Comparison of ENCODE assay signal across 29 cellular contexts in genomic region chr5:73957397-73958001, GRCh38.
DNase-seq lines count a peak whose midpoint lies in the region; ATAC-seq and TF ChIP-seq lines count a peak whose summit lies in the region.
"Had no signal": no experiment of that assay in that cellular context is flagged by ENCODE, and none has a peak within 500 bp of the region (broad histone marks: within the 10 kb centered on the region; RNA-seq: fewer than 3 reads in every experiment).

No MANE protein-coding gene starts in this region.

- no peak for TF ChIP-seq EP300 in ovary (IDR thresholded peaks at IDR 0.05)

- H3K27ac ChIP-seq in RWPE2 (ENCODE audit: poor library complexity, severe bottlenecking) (peak overlapping the region; percentile 41), ovary (no peak overlapping the region), smooth muscle cell (ENCODE audit: low read depth) (no peak overlapping the region)
- H3K27ac ChIP-seq: GM23248, left lung, neutrophil, psoas muscle, tibial artery, VCaP had no signal

- WGBS in ovary, 3 donors, result 25 to 37% (median 25%) methylated on average over 3 of the region's 3 CpGs
- WGBS in smooth muscle cell (ENCODE audit: low lambda C conversion rate), result 57% methylated on average over 3 of the region's 3 CpGs

- H3K79me2 ChIP-seq in smooth muscle cell (ENCODE audit: low read depth), result no peaks in the 10 kb centered on the region

- H3K4me3 ChIP-seq in RWPE2 (ENCODE audit: severe bottlenecking), result no peak overlapping the region
- no peak overlapping the region for H3K4me3 ChIP-seq in ovary
- no peak overlapping the region for H3K4me3 ChIP-seq in smooth muscle cell
- H3K4me3 ChIP-seq: GM23248, left lung, MG63, psoas muscle, tibial artery had no signal

- H3K9ac ChIP-seq in smooth muscle cell (ENCODE audit: low read depth), result no peak overlapping the region
- H3K9ac ChIP-seq: GM23248 had no signal

- no peaks in the 10 kb centered on the region for H3K9me3 ChIP-seq in RWPE2 (ENCODE audit: severe bottlenecking)
- no peaks in the 10 kb centered on the region for H3K9me3 ChIP-seq in ovary
- H3K9me3 ChIP-seq in smooth muscle cell (replicated peaks; ENCODE audit: low read depth), result no peaks in the 10 kb centered on the region
- H3K9me3 ChIP-seq: left lung, MG63, neutrophil, psoas muscle, tibial artery had no signal

- intact Hi-C loops in ovary (cut with DNase I), result no loop called here

- H3K36me3 ChIP-seq in RWPE2 (ENCODE audit: low read depth) (no peaks in the 10 kb centered on the region), ovary (no peaks in the 10 kb centered on the region), smooth muscle cell (ENCODE audit: low read depth) (no peaks in the 10 kb centered on the region)
- H3K36me3 ChIP-seq: left lung, MG63, neutrophil, tibial artery had no signal

- DNase-seq in HT1080 (ENCODE audit: low read depth), result peak; percentile 78
- peak; percentile 87 for DNase-seq in RWPE2 (ENCODE audit: low spot score)
- DNase-seq in ovary, result peak in 3 of 5 donors; percentile 42 to 58 (median 47)
- DNase-seq in smooth muscle cell (lab: John Stamatoyannopoulos, UW; ENCODE audit: unreplicated experiment), result no peak
- no peak for DNase-seq in occipital lobe (lab: John Stamatoyannopoulos, UW)
- DNase-seq in GOT3 (lab: John Stamatoyannopoulos, UW), result no peak
- DNase-seq: activated CD4-positive, alpha-beta T cell treated with anti-CD3 and anti-CD28 coated beads for 4 hours; activated CD8-positive, alpha-beta memory T cell treated with anti-CD3 and anti-CD28 coated beads for 24 hours; activated naive CD4-positive, alpha-beta T cell treated with anti-CD3 and anti-CD28 coated beads, Interleukin-2, amount 50 U/mL, for 16 hours; activated T-cell treated with anti-CD3 and anti-CD28 coated beads for 4 hours; DMS53; GM23248; HFFc6; KG1; left lung; MG63; NCI-H1417; NCI-H2081 treated with DMSO at 0.1 percent for 48 hours; NCI-H748 treated with DMSO at 0.1 percent for 48 hours; psoas muscle; SHP77 treated with DMSO at 0.1 percent for 48 hours; stimulated activated CD4-positive, alpha-beta T cell treated with anti-CD3 and anti-CD28 coated beads, Interleukin-4, amount 100 ng/mL, for 24 hours; SW 1271; T-helper 9 cell; tibial artery had no signal

- H3K27me3 ChIP-seq in RWPE2 (ENCODE audit: insufficient read depth, poor library complexity, severe bottlenecking) (no peaks in the 10 kb centered on the region), ovary (no peaks in the 10 kb centered on the region), smooth muscle cell (ENCODE audit: low read depth) (no peaks in the 10 kb centered on the region)
- H3K27me3 ChIP-seq: left lung, MG63, neutrophil, tibial artery had no signal

- H2AFZ ChIP-seq in smooth muscle cell (ENCODE audit: low read depth), result no peak overlapping the region
- H2AFZ ChIP-seq: GM23248 had no signal

- no peaks in the 10 kb centered on the region for H3F3A ChIP-seq in smooth muscle cell (ENCODE audit: low read depth)

- ATAC-seq in RWPE2 (ENCODE audit: low read depth), result peak; percentile 99
- peak; percentile 90 for ATAC-seq in esophagus mucosa
- ATAC-seq: left lung, Panc1, psoas muscle had no signal

- H3K4me2 ChIP-seq in smooth muscle cell, result no peak overlapping the region

- H3K4me1 ChIP-seq in RWPE2 (ENCODE audit: insufficient read depth, poor library complexity, severe bottlenecking) (peaks cover 12% of the 10 kb centered on the region), ovary (ENCODE audit: insufficient read depth) (peaks cover 23% of the 10 kb centered on the region), smooth muscle cell (ENCODE audit: low read depth) (no peaks in the 10 kb centered on the region)
- H3K4me1 ChIP-seq: left lung, psoas muscle had no signal

- TF ChIP-seq CTCF in RWPE2 (IDR thresholded peaks at IDR 0.05; ENCODE audit: poor library complexity, severe bottlenecking) (no peak), ovary (IDR thresholded peaks at IDR 0.05) (no peak), smooth muscle cell (IDR thresholded peaks at IDR 0.05; ENCODE audit: borderline replicate concordance, insufficient read depth, poor library complexity, severe bottlenecking) (no peak)

- no peaks in the 10 kb centered on the region for H4K20me1 ChIP-seq in smooth muscle cell (ENCODE audit: low read depth)

- TF ChIP-seq POLR2A in ovary (IDR thresholded peaks at IDR 0.05), result no peak

Comparison
In these comparisons a context has a peak if more than half of its experiments do, and no peak if none do; other contexts are left out.
1. DNase-seq: peak in HT1080 (single experiment), RWPE2 (single experiment) and ovary (3 of 5); none in smooth muscle cell (single experiment), occipital lobe (single experiment) and GOT3 (single experiment).